ENCODE assay signal across 1 cellular context in the genomic region with DNA sequence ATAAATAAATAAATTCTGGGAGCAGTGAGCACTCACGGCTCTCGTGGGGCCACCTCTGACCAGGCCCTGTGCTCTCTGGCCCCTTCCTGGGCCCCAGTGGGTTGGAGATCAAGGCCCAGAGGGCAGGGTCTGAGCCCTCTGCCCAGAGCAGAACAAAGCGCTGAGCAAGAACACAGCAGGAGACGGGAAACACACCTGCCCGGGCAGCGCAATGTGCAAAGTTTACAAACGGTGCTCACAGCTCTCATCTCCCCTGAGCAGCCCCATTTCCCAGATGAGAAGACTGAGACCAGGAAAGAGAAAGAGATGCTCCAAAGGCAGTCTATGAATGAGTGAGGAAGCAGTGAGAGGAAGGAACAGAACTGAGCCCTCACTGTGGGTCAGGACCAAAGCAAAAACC.
TF ChIP-seq lines count a peak whose summit lies in the region.

No MANE protein-coding gene starts in this region.

TF ChIP-seq in K562, 482 proteins besides CTCF, POLR2A, EP300 and RAD21 (continued from another document):
- TF ChIP-seq, protein P1, sequence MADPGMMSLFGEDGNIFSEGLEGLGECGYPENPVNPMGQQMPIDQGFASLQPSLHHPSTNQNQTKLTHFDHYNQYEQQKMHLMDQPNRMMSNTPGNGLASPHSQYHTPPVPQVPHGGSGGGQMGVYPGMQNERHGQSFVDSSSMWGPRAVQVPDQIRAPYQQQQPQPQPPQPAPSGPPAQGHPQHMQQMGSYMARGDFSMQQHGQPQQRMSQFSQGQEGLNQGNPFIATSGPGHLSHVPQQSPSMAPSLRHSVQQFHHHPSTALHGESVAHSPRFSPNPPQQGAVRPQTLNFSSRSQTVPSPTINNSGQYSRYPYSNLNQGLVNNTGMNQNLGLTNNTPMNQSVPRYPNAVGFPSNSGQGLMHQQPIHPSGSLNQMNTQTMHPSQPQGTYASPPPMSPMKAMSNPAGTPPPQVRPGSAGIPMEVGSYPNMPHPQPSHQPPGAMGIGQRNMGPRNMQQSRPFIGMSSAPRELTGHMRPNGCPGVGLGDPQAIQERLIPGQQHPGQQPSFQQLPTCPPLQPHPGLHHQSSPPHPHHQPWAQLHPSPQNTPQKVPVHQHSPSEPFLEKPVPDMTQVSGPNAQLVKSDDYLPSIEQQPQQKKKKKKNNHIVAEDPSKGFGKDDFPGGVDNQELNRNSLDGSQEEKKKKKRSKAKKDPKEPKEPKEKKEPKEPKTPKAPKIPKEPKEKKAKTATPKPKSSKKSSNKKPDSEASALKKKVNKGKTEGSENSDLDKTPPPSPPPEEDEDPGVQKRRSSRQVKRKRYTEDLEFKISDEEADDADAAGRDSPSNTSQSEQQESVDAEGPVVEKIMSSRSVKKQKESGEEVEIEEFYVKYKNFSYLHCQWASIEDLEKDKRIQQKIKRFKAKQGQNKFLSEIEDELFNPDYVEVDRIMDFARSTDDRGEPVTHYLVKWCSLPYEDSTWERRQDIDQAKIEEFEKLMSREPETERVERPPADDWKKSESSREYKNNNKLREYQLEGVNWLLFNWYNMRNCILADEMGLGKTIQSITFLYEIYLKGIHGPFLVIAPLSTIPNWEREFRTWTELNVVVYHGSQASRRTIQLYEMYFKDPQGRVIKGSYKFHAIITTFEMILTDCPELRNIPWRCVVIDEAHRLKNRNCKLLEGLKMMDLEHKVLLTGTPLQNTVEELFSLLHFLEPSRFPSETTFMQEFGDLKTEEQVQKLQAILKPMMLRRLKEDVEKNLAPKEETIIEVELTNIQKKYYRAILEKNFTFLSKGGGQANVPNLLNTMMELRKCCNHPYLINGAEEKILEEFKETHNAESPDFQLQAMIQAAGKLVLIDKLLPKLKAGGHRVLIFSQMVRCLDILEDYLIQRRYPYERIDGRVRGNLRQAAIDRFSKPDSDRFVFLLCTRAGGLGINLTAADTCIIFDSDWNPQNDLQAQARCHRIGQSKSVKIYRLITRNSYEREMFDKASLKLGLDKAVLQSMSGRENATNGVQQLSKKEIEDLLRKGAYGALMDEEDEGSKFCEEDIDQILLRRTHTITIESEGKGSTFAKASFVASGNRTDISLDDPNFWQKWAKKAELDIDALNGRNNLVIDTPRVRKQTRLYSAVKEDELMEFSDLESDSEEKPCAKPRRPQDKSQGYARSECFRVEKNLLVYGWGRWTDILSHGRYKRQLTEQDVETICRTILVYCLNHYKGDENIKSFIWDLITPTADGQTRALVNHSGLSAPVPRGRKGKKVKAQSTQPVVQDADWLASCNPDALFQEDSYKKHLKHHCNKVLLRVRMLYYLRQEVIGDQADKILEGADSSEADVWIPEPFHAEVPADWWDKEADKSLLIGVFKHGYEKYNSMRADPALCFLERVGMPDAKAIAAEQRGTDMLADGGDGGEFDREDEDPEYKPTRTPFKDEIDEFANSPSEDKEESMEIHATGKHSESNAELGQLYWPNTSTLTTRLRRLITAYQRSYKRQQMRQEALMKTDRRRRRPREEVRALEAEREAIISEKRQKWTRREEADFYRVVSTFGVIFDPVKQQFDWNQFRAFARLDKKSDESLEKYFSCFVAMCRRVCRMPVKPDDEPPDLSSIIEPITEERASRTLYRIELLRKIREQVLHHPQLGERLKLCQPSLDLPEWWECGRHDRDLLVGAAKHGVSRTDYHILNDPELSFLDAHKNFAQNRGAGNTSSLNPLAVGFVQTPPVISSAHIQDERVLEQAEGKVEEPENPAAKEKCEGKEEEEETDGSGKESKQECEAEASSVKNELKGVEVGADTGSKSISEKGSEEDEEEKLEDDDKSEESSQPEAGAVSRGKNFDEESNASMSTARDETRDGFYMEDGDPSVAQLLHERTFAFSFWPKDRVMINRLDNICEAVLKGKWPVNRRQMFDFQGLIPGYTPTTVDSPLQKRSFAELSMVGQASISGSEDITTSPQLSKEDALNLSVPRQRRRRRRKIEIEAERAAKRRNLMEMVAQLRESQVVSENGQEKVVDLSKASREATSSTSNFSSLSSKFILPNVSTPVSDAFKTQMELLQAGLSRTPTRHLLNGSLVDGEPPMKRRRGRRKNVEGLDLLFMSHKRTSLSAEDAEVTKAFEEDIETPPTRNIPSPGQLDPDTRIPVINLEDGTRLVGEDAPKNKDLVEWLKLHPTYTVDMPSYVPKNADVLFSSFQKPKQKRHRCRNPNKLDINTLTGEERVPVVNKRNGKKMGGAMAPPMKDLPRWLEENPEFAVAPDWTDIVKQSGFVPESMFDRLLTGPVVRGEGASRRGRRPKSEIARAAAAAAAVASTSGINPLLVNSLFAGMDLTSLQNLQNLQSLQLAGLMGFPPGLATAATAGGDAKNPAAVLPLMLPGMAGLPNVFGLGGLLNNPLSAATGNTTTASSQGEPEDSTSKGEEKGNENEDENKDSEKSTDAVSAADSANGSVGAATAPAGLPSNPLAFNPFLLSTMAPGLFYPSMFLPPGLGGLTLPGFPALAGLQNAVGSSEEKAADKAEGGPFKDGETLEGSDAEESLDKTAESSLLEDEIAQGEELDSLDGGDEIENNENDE (IDR thresholded peaks at IDR 0.05; ENCODE audit: low read depth, low read length): no peak
- peak; percentile 26 for TF ChIP-seq NCOA4 (IDR thresholded peaks at IDR 0.05; ENCODE audit: partially characterized antibody)
